In genomic region chr22:30426395-30427353, GRCh38 we compare ENCODE assay signal across 8 cellular contexts. TPM values are rescaled to one million over a fixed set of nuclear protein-coding genes. Genes with fewer than 3 reads are reported as not detected.
DNase-seq lines count a peak whose midpoint lies in the region; ATAC-seq and TF ChIP-seq lines count a peak whose summit lies in the region.

No MANE protein-coding gene starts in this region.

- H3K36me3 ChIP-seq in Loucy (ENCODE audit: insufficient read depth, low read length) (peaks cover 17% of the 10 kb centered on the region; the same call in 1 of the 2 replicates), SJSA1 (peaks cover 15% of the 10 kb centered on the region; the same call in 1 of the 2 replicates)

- H3K79me2 ChIP-seq in Loucy (ENCODE audit: insufficient read depth, low read length) = peaks cover 49% of the 10 kb centered on the region

- no peaks in the 10 kb centered on the region for H3K9me3 ChIP-seq in Loucy (ENCODE audit: insufficient read depth, low read depth, low read length)
- H3K9me3 ChIP-seq in SJSA1 (replicated peaks) = no peaks in the 10 kb centered on the region

- peaks cover 16% of the 10 kb centered on the region for H4K20me1 ChIP-seq in Loucy (ENCODE audit: insufficient read depth, low read length, poor library complexity, severe bottlenecking)

- H3K27ac ChIP-seq in SJSA1 (peak overlapping the region; percentile 52; the same call in 1 of the 2 replicates), foreskin keratinocyte (peak overlapping the region; percentile 68), substantia nigra (ENCODE audit: low read depth, low read length, poor library complexity, severe bottlenecking) (no peak overlapping the region)

- ATAC-seq in foreskin keratinocyte = peak; percentile 41
- ATAC-seq in GM19463 (IDR thresholded peaks at IDR 0.05; ENCODE audit: unreplicated experiment) = no peak

- 0 out of 2 replicates have a peak, but pooled peaks cover 4% of the 10 kb centered on the region for H3F3A ChIP-seq in Loucy (ENCODE audit: low read depth)

- H3K9ac ChIP-seq in Loucy (ENCODE audit: low read depth, low read length, poor library complexity, severe bottlenecking) = peak overlapping the region; percentile 77

- TF ChIP-seq CTCF in Loucy (conservative IDR thresholded peaks at IDR 0.05; ENCODE audit: low read length) (peak; percentile 76), foreskin keratinocyte (conservative IDR thresholded peaks at IDR 0.05) (peak; percentile 94)

- H3K4me3 ChIP-seq in Loucy (ENCODE audit: low read length, poor library complexity, severe bottlenecking) (peak overlapping the region; percentile 90), SJSA1 (peak overlapping the region; percentile 64)

- no peaks in the 10 kb centered on the region for H3K9me2 ChIP-seq in Loucy (replicated peaks; ENCODE audit: low read depth, low read length)

- DNase-seq in DMS 273 (lab: John Stamatoyannopoulos, UW; ENCODE audit: unreplicated experiment) = peak; percentile 89
- peak; percentile 81 to 87 for DNase-seq in SJSA1 (ENCODE audit: low read depth in 1 of 2, low spot score in 2 of 2)
- DNase-seq in activated gamma-delta T cell treated with anti-CD3 and anti-CD28 coated beads, Interleukin-2, amount 50 U/mL, for 16 hours (ENCODE audit: low read depth) = peak; percentile 75
- peak; percentile 73 to 86 for DNase-seq in foreskin keratinocyte
- DNase-seq in nucleus accumbens (lab: John Stamatoyannopoulos, UW) = peak in 49 of 56 donors; percentile 16 to 82 (median 47)
- peak in 37 of 49 donors; percentile 6 to 70 (median 40) for DNase-seq in substantia nigra (lab: John Stamatoyannopoulos, UW)

- H3K4me2 ChIP-seq in Loucy (ENCODE audit: low read depth, low read length, poor library complexity, severe bottlenecking) = peak overlapping the region; percentile 83

- peaks cover 38% of the 10 kb centered on the region for H3K4me1 ChIP-seq in Loucy (ENCODE audit: insufficient read depth, low read length, poor library complexity, severe bottlenecking)
- peaks cover 42% of the 10 kb centered on the region for H3K4me1 ChIP-seq in SJSA1 (replicated peaks)
- peaks cover 17% of the 10 kb centered on the region for H3K4me1 ChIP-seq in foreskin keratinocyte

- H3K27me3 ChIP-seq in Loucy (ENCODE audit: insufficient read depth, low read length, poor library complexity, severe bottlenecking) (no peaks in the 10 kb centered on the region), SJSA1 (replicated peaks) (no peaks in the 10 kb centered on the region), foreskin keratinocyte (no peaks in the 10 kb centered on the region)

- no peak overlapping the region for H2AFZ ChIP-seq in Loucy (ENCODE audit: low read length)

RNA-seq across cellular contexts. Expression of gene MTFP1, which starts 1.1 kb away (rescaled TPM):
- 46.2 and 48.6 TPM in 2 replicates for total RNA-seq in SJSA1 (2014; rRNA removed; shearing (Covaris generic))
- 50.7 and 66.0 TPM in 2 replicates for total RNA-seq in foreskin keratinocyte
- 74.0 and 90.2 TPM in 2 replicates for polyA plus RNA-seq in foreskin keratinocyte

RNA-seq across cellular contexts. Expression of gene SEC14L2, which starts 29.9 kb away (rescaled TPM):
- 3.4 and 16.2 TPM in 2 replicates for total RNA-seq in SJSA1 (2014; rRNA removed; shearing (Covaris generic))
- 31.7 and 43.0 TPM in 2 replicates for total RNA-seq in foreskin keratinocyte
- polyA plus RNA-seq in foreskin keratinocyte = 28.3 and 35.2 TPM in 2 replicates

RNA-seq across cellular contexts. Expression of gene RNF215, which starts 39.5 kb away (rescaled TPM):
- 9.2 and 9.5 TPM in 2 replicates for total RNA-seq in SJSA1 (2014; rRNA removed; shearing (Covaris generic))
- 9.2 and 12.0 TPM in 2 replicates for total RNA-seq in foreskin keratinocyte
- polyA plus RNA-seq in foreskin keratinocyte = 8.2 and 9.4 TPM in 2 replicates

RNA-seq across cellular contexts. Expression of gene SEC14L3, which starts 45.1 kb away (rescaled TPM):
- total RNA-seq in SJSA1 (2014; rRNA removed; shearing (Covaris generic)) = not detected in 2 replicates
- not detected in 2 replicates for total RNA-seq in foreskin keratinocyte
- not detected in 2 replicates for polyA plus RNA-seq in foreskin keratinocyte
